ENCODE assay signal across 1 cellular context in genomic region chr5:154189819-154190651, GRCh38.
A peak's percentile ranks its signal among the peaks of the same experiment; 100 is the strongest.
TF ChIP-seq lines count a peak whose summit lies in the region.

No MANE protein-coding gene starts in this region.

TF ChIP-seq in A549, 52 proteins besides CTCF, POLR2A, EP300 and RAD21 (continued from another document):
- TF ChIP-seq FOXS1 (CRISPR knock-in tag; IDR thresholded peaks at IDR 0.05) (no peak), EHF (CRISPR knock-in tag; IDR thresholded peaks at IDR 0.05) (no peak), KDM5A (IDR thresholded peaks at IDR 0.05) (no peak), POLR2AphosphoS2 (conservative IDR thresholded peaks at IDR 0.05; ENCODE audit: low read length) (no peak), RFX5 (IDR thresholded peaks at IDR 0.05) (no peak), ESRRA (IDR thresholded peaks at IDR 0.05; ENCODE audit: borderline replicate concordance, low read length) (no peak), EHMT2 (IDR thresholded peaks at IDR 0.05; ENCODE audit: low read depth) (no peak), HOXB5 (CRISPR knock-in tag; IDR thresholded peaks at IDR 0.05) (no peak), HOXA7 (CRISPR knock-in tag; IDR thresholded peaks at IDR 0.05) (no peak), KDM1A (IDR thresholded peaks at IDR 0.05; ENCODE audit: low read depth) (peak; percentile 54; the same call in 1 of the 2 replicates), CBX2 (IDR thresholded peaks at IDR 0.05; ENCODE audit: borderline replicate concordance, low read depth) (no peak), TFCP2L1 (CRISPR knock-in tag; IDR thresholded peaks at IDR 0.05) (no peak), CHD2 (IDR thresholded peaks at IDR 0.05; ENCODE audit: low read length, partially characterized antibody) (no peak), CEBPB (IDR thresholded peaks at IDR 0.05) (peak in 1 of 2 experiments; percentile 72; a peak in 2 of 4 replicates), MAZ (IDR thresholded peaks at IDR 0.05; ENCODE audit: borderline replicate concordance, low read depth, low read length) (peak; percentile 78), JUN (IDR thresholded peaks at IDR 0.05) (peak in 1 of 2 experiments; percentile 81; a peak in 3 of 5 replicates), RNF2 (IDR thresholded peaks at IDR 0.05; ENCODE audit: borderline replicate concordance, low read depth) (no peak), ZFP36 (IDR thresholded peaks at IDR 0.05; ENCODE audit: borderline replicate concordance, partially characterized antibody) (no peak), ELK1 (IDR thresholded peaks at IDR 0.05; ENCODE audit: low read depth, low read length) (no peak), PHF8 (IDR thresholded peaks at IDR 0.05; ENCODE audit: borderline replicate concordance, low read depth) (peak; percentile 60; the same call in 1 of the 2 replicates), SREBF2 (IDR thresholded peaks at IDR 0.05) (no peak), MAFK (IDR thresholded peaks at IDR 0.05; ENCODE audit: partially characterized antibody) (no peak), E2F6 (IDR thresholded peaks at IDR 0.05; ENCODE audit: borderline replicate concordance, low read depth) (peak; percentile 68; the same call in 1 of the 2 replicates), HDAC2 (IDR thresholded peaks at IDR 0.05) (peak; percentile 84), TP53 (CRISPR knock-in tag; IDR thresholded peaks at IDR 0.05) (no peak), ZC3H11A (IDR thresholded peaks at IDR 0.05) (no peak), NR3C1 (IDR thresholded peaks at IDR 0.05) (no peak), ZSCAN20 (CRISPR knock-in tag; IDR thresholded peaks at IDR 0.05) (no peak), ZNF302 (CRISPR knock-in tag; IDR thresholded peaks at IDR 0.05) (no peak)
TF ChIP-seq in A549: peak in this region for 11.
